ENCODE assay signal across 3 cellular contexts in the genomic region with DNA sequence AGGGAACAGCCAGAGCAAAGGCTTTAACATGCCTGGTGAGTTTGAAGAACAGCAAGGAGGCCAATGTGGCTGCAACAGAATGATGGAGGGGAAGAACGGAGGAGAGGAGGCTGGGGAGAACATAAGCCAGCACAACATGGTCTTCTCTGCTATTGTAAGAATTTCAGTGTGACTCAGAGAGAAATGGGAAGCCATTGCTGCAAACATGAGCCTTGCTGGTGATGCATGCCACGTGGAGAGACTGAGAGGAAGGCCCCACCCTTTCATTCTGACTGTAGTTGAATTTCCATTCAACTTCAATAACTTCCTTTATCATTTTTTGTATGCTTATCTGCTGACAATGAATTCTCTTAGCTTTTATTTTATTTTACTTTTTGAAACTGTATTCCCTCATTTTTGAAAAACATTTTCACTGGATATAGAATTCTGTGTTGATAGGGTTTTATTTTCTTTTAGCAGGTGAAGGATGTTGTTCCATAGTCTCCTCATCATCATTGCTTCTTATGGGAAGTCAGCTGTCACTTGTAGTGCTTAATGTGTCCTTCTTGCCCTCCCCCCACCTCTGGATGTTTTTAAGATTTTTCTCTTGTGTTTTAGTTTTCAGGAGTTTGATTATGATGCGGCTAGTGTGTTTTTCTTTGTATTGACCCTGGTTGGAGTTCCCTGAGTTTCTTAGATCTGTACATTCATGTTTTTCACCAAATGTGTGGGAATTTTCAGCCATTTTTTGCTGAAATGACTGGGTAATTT.
TF ChIP-seq lines count a peak whose summit lies in the region.

No MANE protein-coding gene starts in this region.

TF ChIP-seq in SK-N-SH, 30 proteins besides CTCF, POLR2A, EP300 and RAD21:
- TF ChIP-seq, protein P1, sequence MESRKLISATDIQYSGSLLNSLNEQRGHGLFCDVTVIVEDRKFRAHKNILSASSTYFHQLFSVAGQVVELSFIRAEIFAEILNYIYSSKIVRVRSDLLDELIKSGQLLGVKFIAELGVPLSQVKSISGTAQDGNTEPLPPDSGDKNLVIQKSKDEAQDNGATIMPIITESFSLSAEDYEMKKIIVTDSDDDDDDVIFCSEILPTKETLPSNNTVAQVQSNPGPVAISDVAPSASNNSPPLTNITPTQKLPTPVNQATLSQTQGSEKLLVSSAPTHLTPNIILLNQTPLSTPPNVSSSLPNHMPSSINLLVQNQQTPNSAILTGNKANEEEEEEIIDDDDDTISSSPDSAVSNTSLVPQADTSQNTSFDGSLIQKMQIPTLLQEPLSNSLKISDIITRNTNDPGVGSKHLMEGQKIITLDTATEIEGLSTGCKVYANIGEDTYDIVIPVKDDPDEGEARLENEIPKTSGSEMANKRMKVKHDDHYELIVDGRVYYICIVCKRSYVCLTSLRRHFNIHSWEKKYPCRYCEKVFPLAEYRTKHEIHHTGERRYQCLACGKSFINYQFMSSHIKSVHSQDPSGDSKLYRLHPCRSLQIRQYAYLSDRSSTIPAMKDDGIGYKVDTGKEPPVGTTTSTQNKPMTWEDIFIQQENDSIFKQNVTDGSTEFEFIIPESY (IDR thresholded peaks at IDR 0.05; ENCODE audit: borderline replicate concordance, low read depth): no peak

TF ChIP-seq in SK-N-SH treated with all-trans-retinoic acid at 6 μM for 48 hours, 23 proteins besides CTCF, POLR2A, EP300 and RAD21:
- TF ChIP-seq BACH2 (CRISPR knock-in tag; IDR thresholded peaks at IDR 0.05; ENCODE audit: borderline replicate concordance) (no peak), SNAI2 (CRISPR knock-in tag; IDR thresholded peaks at IDR 0.05) (no peak), RARB (CRISPR knock-in tag; IDR thresholded peaks at IDR 0.05) (no peak), TCF4 (CRISPR knock-in tag; IDR thresholded peaks at IDR 0.05; ENCODE audit: borderline replicate concordance) (no peak), TOX (CRISPR knock-in tag; IDR thresholded peaks at IDR 0.05; ENCODE audit: borderline replicate concordance) (no peak), CSDC2 (CRISPR knock-in tag; IDR thresholded peaks at IDR 0.05) (no peak), ZFP30 (CRISPR knock-in tag; IDR thresholded peaks at IDR 0.05) (no peak)

TF ChIP-seq in HepG2, 621 proteins besides CTCF, POLR2A, EP300 and RAD21:
- TF ChIP-seq ZNF496 (CRISPR knock-in tag; IDR thresholded peaks at IDR 0.05; ENCODE audit: insufficient replicate concordance): no peak
- peak; percentile 99 for TF ChIP-seq ZNF317 (CRISPR knock-in tag; IDR thresholded peaks at IDR 0.05)
